12 cellular contexts compared by ENCODE assay signal in genomic region chr1:76668046-76668445, GRCh38.
DNase-seq lines count a peak whose midpoint lies in the region; ATAC-seq lines count a peak whose summit lies in the region.
"Had no signal": no experiment of that assay in that cellular context is flagged by ENCODE, and none has a peak within 500 bp of the region (broad histone marks: within the 10 kb centered on the region; RNA-seq: fewer than 3 reads in every experiment).

No MANE protein-coding gene starts in this region.

- H3K36me3 ChIP-seq in ectodermal cell (ENCODE audit: control insufficient read depth, insufficient read depth, low read length), result no peaks in the 10 kb centered on the region

- H3K4me3 ChIP-seq in ectodermal cell (ENCODE audit: insufficient read depth, low read depth, low read length), result no peak overlapping the region

- peak overlapping the region; percentile 30 for H3K27ac ChIP-seq in ectodermal cell (ENCODE audit: insufficient read depth, low read depth, low read length, poor library complexity, severe bottlenecking)
- H3K27ac ChIP-seq: C4-2B had no signal

- H3K4me1 ChIP-seq in ectodermal cell (ENCODE audit: control insufficient read depth, insufficient read depth, low read length), result no peaks in the 10 kb centered on the region

- ATAC-seq in GM19467 (IDR thresholded peaks at IDR 0.05; ENCODE audit: unreplicated experiment), result peak; percentile 93
- peak; percentile 84 for ATAC-seq in HG03139 (IDR thresholded peaks at IDR 0.05; ENCODE audit: unreplicated experiment)
- ATAC-seq in HG02571 (IDR thresholded peaks at IDR 0.05; ENCODE audit: unreplicated experiment), result no peak

- no peaks in the 10 kb centered on the region for H3K27me3 ChIP-seq in ectodermal cell (ENCODE audit: control insufficient read depth, insufficient read depth, low read length, poor library complexity, severe bottlenecking)

- H3K9me3 ChIP-seq in ectodermal cell (ENCODE audit: control insufficient read depth, low read length), result no peaks in the 10 kb centered on the region

- 62 to 65% methylated on average over 5 of the region's 5 CpGs for WGBS in ectodermal cell, 2 experiments

- peak; percentile 32 for DNase-seq in ELF-1 (ENCODE audit: low read depth, low spot score)
- no peak for DNase-seq in D341Med (ENCODE audit: low spot score)
- no peak for DNase-seq in effector CD8-positive, alpha-beta T cell (lab: John Stamatoyannopoulos, UW)
- DNase-seq in hippocampal formation (lab: John Stamatoyannopoulos, UW), result no peak
- DNase-seq: activated effector memory CD4-positive, alpha-beta T cell treated with anti-CD3 and anti-CD28 coated beads, Interleukin-2, amount 50 U/mL, for 16 hours; HCEC 1CT; NCI-H2029 had no signal
